13 cellular contexts compared by ENCODE assay signal in genomic region chr19:40585677-40586422, GRCh38. TPM values are rescaled to one million over a fixed set of nuclear protein-coding genes. Genes with fewer than 3 reads are reported as not detected.
DNase-seq lines count a peak whose midpoint lies in the region; ATAC-seq and TF ChIP-seq lines count a peak whose summit lies in the region.
"Had no signal": no experiment of that assay in that cellular context is flagged by ENCODE, and none has a peak within 500 bp of the region (broad histone marks: within the 10 kb centered on the region; RNA-seq: fewer than 3 reads in every experiment).

No MANE protein-coding gene starts in this region.

- H3K9me3 Mint-ChIP-seq in activated naive CD4-positive, alpha-beta T cell treated with anti-CD3 and anti-CD28 coated beads, Interleukin-2, amount 50 U/mL, for 72 hours, result no peaks in the 10 kb centered on the region
- H3K9me3 Mint-ChIP-seq in stimulated activated memory B cell treated with anti-CD40 and anti-IgM and Interleukin-4, amounts not matched to agents 10 μg/mL and 1 μg/mL and 100 μg/mL, for 72 hours, result no peaks in the 10 kb centered on the region

- peaks cover 0 to 4% of the 10 kb centered on the region in 2 donors for H3K36me3 Mint-ChIP-seq in activated naive CD4-positive, alpha-beta T cell treated with anti-CD3 and anti-CD28 coated beads, Interleukin-2, amount 50 U/mL, for 72 hours
- peaks cover 90% of the 10 kb centered on the region for H3K36me3 Mint-ChIP-seq in stimulated activated memory B cell treated with anti-CD40 and anti-IgM and Interleukin-4, amounts not matched to agents 10 μg/mL and 1 μg/mL and 100 μg/mL, for 72 hours

- no peaks in the 10 kb centered on the region for H3K9me3 ChIP-seq in Panc1 (ENCODE audit: control insufficient read depth, insufficient read depth, low read depth, low read length)
- H3K9me3 ChIP-seq in tibial nerve, result no peaks in the 10 kb centered on the region

- BruUV-seq in Panc1 (replicated peaks; lab: Mats Ljungman, UMichigan), result no TSS peak

- no peak overlapping the region for H3K27ac ChIP-seq in Panc1 (ENCODE audit: low read length)
- H3K27ac ChIP-seq in tibial nerve, result no peak overlapping the region
- H3K27ac ChIP-seq: C4-2B, KMS-11 had no signal

- 90 to 92% methylated on average over 11 of the region's 11 CpGs for WGBS in tibial nerve, 2 donors

- POLR2A ChIA-PET in Panc1 (lab: Charles Lee), result interaction anchor here (0.6 kb wide), 1 partner anchor 125 kb away, joined by 6 read pairs; no protein-coding TSS in a partner anchor

- in situ Hi-C loops in Panc1 (cut with HindIII; ENCODE audit: low pct_unique_long_range_greater_than_20kb, low sequenced_read_pairs), result no loop called here

- CTCF ChIA-PET in Panc1 (lab: Charles Lee), result interaction anchor here (0.6 kb wide), 1 partner anchor 17 kb away, joined by 12 read pairs; no protein-coding TSS in a partner anchor

- peaks cover 27% of the 10 kb centered on the region for H3K4me1 Mint-ChIP-seq in stimulated activated memory B cell treated with anti-CD40 and anti-IgM and Interleukin-4, amounts not matched to agents 10 μg/mL and 1 μg/mL and 100 μg/mL, for 72 hours

- intact Hi-C loops in Panc1 (cut with micrococcal nuclease; ENCODE audit: unreplicated experiment), result no loop called here

- no peak for TF ChIP-seq POLR2A in tibial nerve (IDR thresholded peaks at IDR 0.05)

- ATAC-seq in activated naive CD4-positive, alpha-beta T cell treated with anti-CD3 and anti-CD28 coated beads, Interleukin-2, amount 50 U/mL, for 72 hours, result no peak
- peak; percentile 43; the same call in 1 of the 2 replicates for ATAC-seq in Panc1
- no peak for ATAC-seq in stimulated activated memory B cell treated with anti-CD40 and anti-IgM and Interleukin-4, amounts not matched to agents 10 μg/mL and 1 μg/mL and 100 μg/mL, for 72 hours

- no peak for TF ChIP-seq EP300 in tibial nerve (IDR thresholded peaks at IDR 0.05)

- H3K4me1 ChIP-seq in Panc1 (ENCODE audit: control insufficient read depth, insufficient read depth, low read length), result no peaks in the 10 kb centered on the region
- H3K4me1 ChIP-seq in tibial nerve, result peaks cover 0 to 9% (median 0%) of the 10 kb centered on the region in 4 donors

- H3K27ac Mint-ChIP-seq in activated naive CD4-positive, alpha-beta T cell treated with anti-CD3 and anti-CD28 coated beads, Interleukin-2, amount 50 U/mL, for 72 hours, result peak overlapping the region; percentile 2 to 19
- peak overlapping the region; percentile 27 for H3K27ac Mint-ChIP-seq in stimulated activated memory B cell treated with anti-CD40 and anti-IgM and Interleukin-4, amounts not matched to agents 10 μg/mL and 1 μg/mL and 100 μg/mL, for 72 hours

- TF ChIP-seq CTCF in Panc1 (IDR thresholded peaks at IDR 0.05) (no peak), epithelial cell of esophagus (IDR thresholded peaks at IDR 0.05; ENCODE audit: insufficient read depth, low read depth, low read length, missing control alignments) (no peak), tibial nerve (IDR thresholded peaks at IDR 0.05) (no peak)

- H3K4me3 ChIP-seq in Panc1 (ENCODE audit: low read depth in 2 of 2, low read length in 2 of 2) (no peak overlapping the region), epithelial cell of esophagus (ENCODE audit: low read length) (no peak overlapping the region), tibial nerve (no peak overlapping the region)

- DNase-seq in activated naive CD4-positive, alpha-beta T cell treated with anti-CD3 and anti-CD28 coated beads, Interleukin-2, amount 50 U/mL, for 72 hours (ENCODE audit: low spot score in 2 of 2), result no peak
- DNase-seq in activated naive CD4-positive, alpha-beta T cell treated with Interleukin-2 at 50 U/mL for 16 hours, result no peak
- DNase-seq in Panc1 (ENCODE audit: low read depth, low spot score), result no peak
- DNase-seq in epithelial cell of esophagus (ENCODE audit: low read depth), result peak; percentile 90
- no peak for DNase-seq in NCI-H1417 (lab: John Stamatoyannopoulos, UW)
- no peak for DNase-seq in NCI-H345 treated with DMSO at 0.1 percent for 48 hours (lab: John Stamatoyannopoulos, UW; ENCODE audit: unreplicated experiment)
- no peak for DNase-seq in tibial nerve (ENCODE audit: low spot score in 2 of 2)
- DNase-seq: activated gamma-delta T cell treated with Interleukin-2 at 50 U/mL for 16 hours; NCI-H526; stimulated activated CD4-positive, alpha-beta T cell treated with anti-CD3 and anti-CD28 coated beads, Interleukin-1b, Interleukin-23, amount 100 ng/mL, for 48 hours had no signal

- no peaks in the 10 kb centered on the region for H3K27me3 Mint-ChIP-seq in stimulated activated memory B cell treated with anti-CD40 and anti-IgM and Interleukin-4, amounts not matched to agents 10 μg/mL and 1 μg/mL and 100 μg/mL, for 72 hours

- H3K36me3 ChIP-seq in Panc1 (ENCODE audit: control insufficient read depth, insufficient read depth, low read length), result no peaks in the 10 kb centered on the region
- peaks cover 0 to 83% (median 0%) of the 10 kb centered on the region in 3 donors for H3K36me3 ChIP-seq in tibial nerve

- H3K27me3 ChIP-seq in Panc1 (ENCODE audit: control insufficient read depth, insufficient read depth, low read length) (no peaks in the 10 kb centered on the region), tibial nerve (no peaks in the 10 kb centered on the region)

- H3K4me3 Mint-ChIP-seq in stimulated activated memory B cell treated with anti-CD40 and anti-IgM and Interleukin-4, amounts not matched to agents 10 μg/mL and 1 μg/mL and 100 μg/mL, for 72 hours, result no peak overlapping the region

RNA-seq across cellular contexts. Expression of gene SHKBP1, which starts 9.2 kb away (rescaled TPM):
- 100 to 1,000 TPM; 108 to 173 TPM for total RNA-seq in activated naive CD4-positive, alpha-beta T cell treated with anti-CD3 and anti-CD28 coated beads, Interleukin-2, amount 50 U/mL, for 72 hours
- total RNA-seq in Panc1 (2021; ENCODE audit: unreplicated experiment) (55.9 TPM), tibial nerve (100 to 1,000 TPM in 1 of 4 donors, 10 to 100 TPM in 3; 40.8 to 129 (median 51.2) TPM)
- polyA plus RNA-seq in Panc1 (2012; ENCODE audit: insufficient read length), result 102 TPM

RNA-seq across cellular contexts. Expression of gene LTBP4, which starts 15.3 kb away (rescaled TPM):
- 100 to 1,000 TPM; 178 to 245 TPM for total RNA-seq in activated naive CD4-positive, alpha-beta T cell treated with anti-CD3 and anti-CD28 coated beads, Interleukin-2, amount 50 U/mL, for 72 hours
- total RNA-seq in Panc1 (2021; ENCODE audit: unreplicated experiment) (75.4 TPM), tibial nerve (1,000 to 10,000 TPM in 2 of 4 donors, 100 to 1,000 TPM in 2; 851 to 1,504 (median 1,156) TPM)
- polyA plus RNA-seq in Panc1 (2012; ENCODE audit: insufficient read length), result 81.6 TPM
